In the genomic region with DNA sequence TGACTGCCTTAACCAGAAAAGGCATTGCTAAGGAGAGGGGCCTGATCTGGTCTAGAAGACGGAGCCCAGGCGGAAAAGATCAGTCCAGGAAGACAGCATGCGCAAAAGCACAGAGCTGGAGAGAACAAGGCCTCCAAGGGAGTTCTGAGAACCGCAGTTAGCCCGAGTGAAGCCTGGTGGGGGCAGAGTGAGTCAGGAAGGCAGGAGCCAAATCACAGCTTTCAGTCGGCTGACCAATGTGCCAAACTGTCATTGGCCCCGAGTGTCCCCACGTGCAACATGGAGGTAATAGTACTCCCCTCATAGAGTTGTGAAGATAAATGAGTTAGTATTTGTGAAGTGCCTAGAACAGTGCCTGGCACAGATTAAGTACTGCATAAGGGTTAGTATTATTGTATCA, we compare ENCODE assay signal across 8 cellular contexts. TPM values are rescaled to one million over a fixed set of nuclear protein-coding genes. Genes with fewer than 3 reads are reported as not detected.
DNase-seq lines count a peak whose midpoint lies in the region; ATAC-seq and TF ChIP-seq lines count a peak whose summit lies in the region.

No MANE protein-coding gene starts in this region.

- WGBS in stomach, 5 donors, result 67 to 77% (median 74%) methylated on average over 8 of the region's 8 CpGs
- WGBS in suprapubic skin, result 76% methylated on average over 8 of the region's 8 CpGs

- intact Hi-C loops in activated CD4-positive, alpha-beta T cell treated with anti-CD3 and anti-CD28 coated beads for 36 hours (cut with DNase I, micrococcal nuclease), result loop anchor here (10.0 kb wide), 2 partner anchors 346 to 746 kb away; no protein-coding TSS in a partner anchor
- intact Hi-C loops in left colon (cut with DNase I, micrococcal nuclease), result no loop called here
- intact Hi-C loops in stomach (cut with DNase I; ENCODE audit: low total_unique reads), result no loop called here

- H3K36me3 ChIP-seq in brain microvascular endothelial cell (replicated peaks) (no peaks in the 10 kb centered on the region), stomach (no peaks in the 10 kb centered on the region), suprapubic skin (no peaks in the 10 kb centered on the region)

- TF ChIP-seq CTCF in brain microvascular endothelial cell (IDR thresholded peaks at IDR 0.05; ENCODE audit: low read depth, low read length, missing control alignments), result no peak
- no peak for TF ChIP-seq CTCF in stomach (IDR thresholded peaks at IDR 0.05)
- TF ChIP-seq CTCF in suprapubic skin (IDR thresholded peaks at IDR 0.05), result no peak

- no peaks in the 10 kb centered on the region for H3K9me3 Mint-ChIP-seq in activated CD4-positive, alpha-beta T cell treated with anti-CD3 and anti-CD28 coated beads for 36 hours (ENCODE audit: low read depth)

- DNase-seq in activated CD4-positive, alpha-beta T cell treated with anti-CD3 and anti-CD28 coated beads for 36 hours, result no peak
- no peak for DNase-seq in activated CD4-positive, alpha-beta T cell treated with anti-CD3 and anti-CD28 coated beads for 48 hours
- peak; percentile 56 for DNase-seq in brain microvascular endothelial cell
- peak; percentile 22 to 53 for DNase-seq in left colon
- no peak for DNase-seq in stomach
- no peak for DNase-seq in suprapubic skin (ENCODE audit: low spot score in 2 of 2)
- no peak for DNase-seq in medulla oblongata (ENCODE audit: extremely low spot score)

- POLR2A ChIA-PET in activated CD4-positive, alpha-beta T cell treated with anti-CD3 and anti-CD28 coated beads for 36 hours (lab: Charles Lee), result no interaction called here

- no peak for ATAC-seq in activated CD4-positive, alpha-beta T cell treated with anti-CD3 and anti-CD28 coated beads for 36 hours
- ATAC-seq in left colon, result no peak
- ATAC-seq in HG03439 (IDR thresholded peaks at IDR 0.05; ENCODE audit: unreplicated experiment), result no peak

- H3K36me3 Mint-ChIP-seq in activated CD4-positive, alpha-beta T cell treated with anti-CD3 and anti-CD28 coated beads for 36 hours (ENCODE audit: low read depth), result no peaks in the 10 kb centered on the region

- H3K4me3 Mint-ChIP-seq in activated CD4-positive, alpha-beta T cell treated with anti-CD3 and anti-CD28 coated beads for 36 hours, result peak overlapping the region; percentile 70

- H3K4me1 Mint-ChIP-seq in activated CD4-positive, alpha-beta T cell treated with anti-CD3 and anti-CD28 coated beads for 36 hours, result peaks cover 26% of the 10 kb centered on the region

- H3K9me3 ChIP-seq in stomach (no peaks in the 10 kb centered on the region), suprapubic skin (no peaks in the 10 kb centered on the region)

- no peak overlapping the region for H3K4me3 ChIP-seq in brain microvascular endothelial cell (ENCODE audit: low read depth, low read length)
- no peak overlapping the region for H3K4me3 ChIP-seq in stomach
- H3K4me3 ChIP-seq in suprapubic skin, result no peak overlapping the region

- peaks cover 3% of the 10 kb centered on the region for H3K27me3 Mint-ChIP-seq in activated CD4-positive, alpha-beta T cell treated with anti-CD3 and anti-CD28 coated beads for 36 hours

- in situ Hi-C loops in brain microvascular endothelial cell (cut with HindIII; ENCODE audit: low pct_ligation_motif_present, low sequenced_read_pairs), result no loop called here

- CTCF ChIA-PET in activated CD4-positive, alpha-beta T cell treated with anti-CD3 and anti-CD28 coated beads for 36 hours (lab: Charles Lee), result interaction anchor here (1.0 to 1.1 kb wide), 2 partner anchors 17 to 34 kb away, joined by 3 read pairs; no protein-coding TSS in a partner anchor

- TF ChIP-seq EP300 in stomach (IDR thresholded peaks at IDR 0.05) (no peak), suprapubic skin (IDR thresholded peaks at IDR 0.05) (no peak)

- no peak for TF ChIP-seq POLR2A in stomach (IDR thresholded peaks at IDR 0.05)
- no peak for TF ChIP-seq POLR2A in suprapubic skin (IDR thresholded peaks at IDR 0.05)

- H3K27me3 ChIP-seq in brain microvascular endothelial cell (replicated peaks) (no peaks in the 10 kb centered on the region), stomach (peaks cover 0 to 16% (median 6%) of the 10 kb centered on the region in 3 donors), suprapubic skin (peaks cover 20% of the 10 kb centered on the region)

- peaks cover 0 to 38% (median 20%) of the 10 kb centered on the region in 4 donors for H3K4me1 ChIP-seq in stomach
- H3K4me1 ChIP-seq in suprapubic skin, result peaks cover 22% of the 10 kb centered on the region

- peak overlapping the region; percentile 15 for H3K27ac ChIP-seq in brain microvascular endothelial cell
- H3K27ac ChIP-seq in stomach, result peak overlapping the region; percentile 66 to 93 (median 84)
- no peak overlapping the region for H3K27ac ChIP-seq in suprapubic skin

- H3K27ac Mint-ChIP-seq in activated CD4-positive, alpha-beta T cell treated with anti-CD3 and anti-CD28 coated beads for 36 hours, result no peak overlapping the region

RNA-seq across cellular contexts. Expression of a gene that starts 1.2 kb away (rescaled TPM):
- total RNA-seq in activated CD4-positive, alpha-beta T cell treated with anti-CD3 and anti-CD28 coated beads for 36 hours, result under 1 TPM; 0.69 to 0.91 TPM
- total RNA-seq in left colon (10 to 100 TPM in 1 of 2 donors, 1 to 10 TPM in 1; 3.3 to 12.1 TPM), stomach (10 to 100 TPM in 3 of 5 donors, 1 to 10 TPM in 2; 2.6 to 39.7 (median 19.3) TPM), suprapubic skin (1 to 10 TPM in 3 of 4 donors, under 1 TPM in 1; 0.73 to 1.8 (median 1.2) TPM)
- polyA plus RNA-seq in stomach, result 10 to 100 TPM in 1 of 3 donors, 1 to 10 TPM in 2; 5.7 to 13.4 (median 7.0) TPM

Comparison
In these comparisons a context has a peak if more than half of its experiments do, and no peak if none do; other contexts are left out.
1. DNase-seq: peak in brain microvascular endothelial cell (single experiment) and left colon (2 of 2); none in activated CD4-positive, alpha-beta T cell treated with anti-CD3 and anti-CD28 coated beads for 36 hours (single experiment), activated CD4-positive, alpha-beta T cell treated with anti-CD3 and anti-CD28 coated beads for 48 hours (single experiment), stomach (single experiment), suprapubic skin (0 of 2) and medulla oblongata (single experiment).
2. intact Hi-C loops: an anchor here in activated CD4-positive, alpha-beta T cell treated with anti-CD3 and anti-CD28 coated beads for 36 hours (10.0 kb wide); none called in left colon and stomach.